In the genomic region with DNA sequence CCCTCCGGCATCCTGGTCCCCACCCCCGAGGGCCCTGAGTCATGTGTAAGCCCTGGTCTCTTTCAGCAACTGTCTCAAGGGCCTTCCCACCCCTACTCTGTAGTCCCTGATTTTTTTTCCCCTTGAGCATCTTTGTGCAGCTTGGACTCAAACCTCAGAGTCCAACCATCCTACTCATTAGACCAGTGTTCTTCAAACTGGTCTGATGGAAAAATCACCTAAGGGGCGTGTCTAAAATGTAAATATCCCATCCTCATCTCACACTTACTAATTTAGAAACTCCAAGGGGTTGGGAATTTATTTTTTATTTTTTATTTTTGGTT, we compare ENCODE assay signal across 8 cellular contexts. TPM values are rescaled to one million over a fixed set of nuclear protein-coding genes. Genes with fewer than 3 reads are reported as not detected.
DNase-seq lines count a peak whose midpoint lies in the region; ATAC-seq, FAIRE-seq and TF ChIP-seq lines count a peak whose summit lies in the region.

No MANE protein-coding gene starts in this region.

- H3K79me2 ChIP-seq in GM23248 (ENCODE audit: insufficient read depth) (peaks cover 60% of the 10 kb centered on the region), HepG2 (ENCODE audit: insufficient read depth, low read length) (peaks cover 13% of the 10 kb centered on the region)

- H3K27ac ChIP-seq in 22Rv1 (peak overlapping the region; percentile 89), GM23248 (peak overlapping the region; percentile 95), HepG2 (ENCODE audit: extremely low read length, insufficient read depth, low read length) (peak overlapping the region; percentile 88), thyroid gland (peak overlapping the region; percentile 55 to 88 (median 60))

- H3K4me2 ChIP-seq in GM23248 (ENCODE audit: unreplicated experiment) (peak overlapping the region; percentile 88), HepG2 (ENCODE audit: low read depth, low read length) (peak overlapping the region; percentile 98)

- H3F3A ChIP-seq in GM23248 (ENCODE audit: insufficient read depth), result peaks cover 39% of the 10 kb centered on the region

- no peaks in the 10 kb centered on the region for H3K9me2 ChIP-seq in GM23248 (ENCODE audit: insufficient read depth)

- no peaks in the 10 kb centered on the region for H3K9me3 Mint-ChIP-seq in activated naive CD4-positive, alpha-beta T cell treated with anti-CD3 and anti-CD28 coated beads, Interleukin-2, amount 50 U/mL, for 72 hours

- TF ChIP-seq POLR2A in HepG2 (IDR thresholded peaks at IDR 0.05; ENCODE audit: insufficient read depth in 1 of 2, low read depth in 2 of 2, low read length in 2 of 2) (no peak), thyroid gland (IDR thresholded peaks at IDR 0.05) (no peak), GM12892 (IDR thresholded peaks at IDR 0.05; ENCODE audit: low read depth, low read length) (no peak)

- H3K4me3 ChIP-seq in GM23248 (peak overlapping the region; percentile 82), HepG2 (replicated peaks in 1 of 3; ENCODE audit: insufficient read depth in 1 of 3, low read depth in 2 of 3, low read length in 3 of 3) (peak overlapping the region; percentile 63 to 96 (median 77)), thyroid gland (replicated peaks in 1 of 3) (peak overlapping the region; percentile 34 to 78 (median 76))

- intact Hi-C loops in HepG2 (cut with micrococcal nuclease; ENCODE audit: unreplicated experiment) (loop anchor here (2.0 kb wide), 1 partner anchor 40 kb away; no protein-coding TSS in a partner anchor), thyroid gland (cut with DNase I) (loop anchor here (10.0 kb wide), 1 partner anchor 54 kb away; a partner anchor contains a TSS)

- H3K9ac ChIP-seq in GM23248 (peak overlapping the region; percentile 90), HepG2 (ENCODE audit: insufficient read depth, low read depth, low read length) (peak overlapping the region; percentile 92)

- FAIRE-seq in HepG2 (lab: Jason Lieb, UNC) (no peak), GM12892 (lab: Jason Lieb, UNC) (no peak)

- BruUV-seq in HepG2 (replicated peaks; lab: Mats Ljungman, UMichigan), result TSS peak; percentile 72

- H3K36me3 ChIP-seq in GM23248 (ENCODE audit: low read depth) (peaks cover 4% of the 10 kb centered on the region; the same call in 1 of the 2 replicates), HepG2 (replicated peaks in 1 of 2; ENCODE audit: control insufficient read depth in 1 of 2, insufficient read depth in 2 of 2, low read length in 2 of 2) (peaks cover 4 to 21% of the 10 kb centered on the region in 2 experiments), thyroid gland (peaks cover 3 to 8% of the 10 kb centered on the region in 2 donors)

- POLR2A ChIA-PET in HepG2 (lab: Yijun Ruan, JAX), result interaction anchor here (1.4 to 4.6 kb wide), 9 partner anchors 16 to 149 kb away, joined by 3 to 16 read pairs (median 9); a partner anchor contains a TSS

- H2AFZ ChIP-seq in GM23248 (peak overlapping the region; percentile 55), HepG2 (ENCODE audit: low read length) (no peak overlapping the region)

- peak overlapping the region; percentile 98 for H3K27ac Mint-ChIP-seq in activated naive CD4-positive, alpha-beta T cell treated with anti-CD3 and anti-CD28 coated beads, Interleukin-2, amount 50 U/mL, for 72 hours

- TF ChIP-seq EP300 in HepG2 (IDR thresholded peaks at IDR 0.05; ENCODE audit: low read depth in 2 of 2, low read length in 2 of 2) (no peak), HepG2 (CRISPR knock-in tag; IDR thresholded peaks at IDR 0.05; ENCODE audit: borderline replicate concordance) (0 out of 2 replicates have a peak, but pooled peaks have one; percentile 6)

- ATAC-seq in activated naive CD4-positive, alpha-beta T cell treated with anti-CD3 and anti-CD28 coated beads, Interleukin-2, amount 50 U/mL, for 72 hours, result no peak
- ATAC-seq in HepG2, result no peak

- TF ChIP-seq RAD21 in HepG2 (CRISPR knock-in tag; IDR thresholded peaks at IDR 0.05), result 0 out of 2 replicates have a peak, but pooled peaks have one; percentile 11

- H3K4me1 ChIP-seq in GM23248 (ENCODE audit: insufficient read depth) (peaks cover 25% of the 10 kb centered on the region), HepG2 (ENCODE audit: insufficient read depth, low read length) (peaks cover 40% of the 10 kb centered on the region), thyroid gland (peaks cover 20 to 23% of the 10 kb centered on the region in 2 donors)

- no peak for DNase-seq in GM23248
- DNase-seq in activated naive CD4-positive, alpha-beta T cell treated with anti-CD3 and anti-CD28 coated beads, Interleukin-2, amount 50 U/mL, for 72 hours (ENCODE audit: low spot score in 2 of 2), result no peak
- DNase-seq in HepG2 (ENCODE audit: low spot score), result no peak
- DNase-seq in thyroid gland, result no peak
- DNase-seq in DMS114 treated with DMSO at 0.1 percent for 48 hours (lab: John Stamatoyannopoulos, UW; ENCODE audit: unreplicated experiment), result no peak
- no peak for DNase-seq in GM12892 (ENCODE audit: insufficient read length)
- no peak for DNase-seq in NK-92 treated with Interleukin-12 subunit alpha and Interleukin-12 subunit beta, amount 100 ng/mL, for 24 hours (lab: John Stamatoyannopoulos, UW)

- H3K9me3 ChIP-seq in GM23248 (ENCODE audit: low read depth) (no peaks in the 10 kb centered on the region), HepG2 (ENCODE audit: low read length) (no peaks in the 10 kb centered on the region), thyroid gland (no peaks in the 10 kb centered on the region)

- TF ChIP-seq CTCF in 22Rv1 (IDR thresholded peaks at IDR 0.05), result no peak
- no peak for TF ChIP-seq CTCF in HepG2 (CRISPR knock-in tag; IDR thresholded peaks at IDR 0.05)
- TF ChIP-seq CTCF in thyroid gland (IDR thresholded peaks at IDR 0.05), result no peak

- no peaks in the 10 kb centered on the region for H3K36me3 Mint-ChIP-seq in activated naive CD4-positive, alpha-beta T cell treated with anti-CD3 and anti-CD28 coated beads, Interleukin-2, amount 50 U/mL, for 72 hours

- WGBS in GM23248 (ENCODE audit: low coverage in 1 of 2, low lambda C conversion rate in 2 of 2, missing lambda C conversion rate in 2 of 2), 2 experiments, result 0 to 1% methylated on average over 3 of the region's 3 CpGs
- under 1% methylated on average over 3 of the region's 3 CpGs for WGBS in HepG2 (ENCODE audit: low lambda C conversion rate)
- 2 to 8% methylated on average over 3 of the region's 3 CpGs for WGBS in thyroid gland, 2 donors

- H4K20me1 ChIP-seq in GM23248 (ENCODE audit: insufficient read depth) (no peaks in the 10 kb centered on the region), HepG2 (ENCODE audit: insufficient read depth, low read length) (no peaks in the 10 kb centered on the region)

- no peaks in the 10 kb centered on the region for H3K27me3 ChIP-seq in GM23248 (replicated peaks; ENCODE audit: insufficient read depth)
- no peaks in the 10 kb centered on the region; a peak in 1 of 5 replicates for H3K27me3 ChIP-seq in HepG2 (ENCODE audit: control insufficient read depth in 1 of 2, insufficient read depth in 2 of 2, low read length in 2 of 2)
- no peaks in the 10 kb centered on the region for H3K27me3 ChIP-seq in thyroid gland

- in situ Hi-C loops in GM23248 (cut with MboI), result no loop called here
- in situ Hi-C loops in HepG2 (cut with HindIII; ENCODE audit: extremely low pct_ligation_motif_present, low pct_unique_long_range_greater_than_20kb), result no loop called here

- CTCF ChIA-PET in HepG2 (lab: Yijun Ruan, JAX; ENCODE audit: low intra/inter-chr PET ratio, low total read pairs), result interaction anchor here (1.3 kb wide), 1 partner anchor 12 kb away, joined by 3 read pairs; no protein-coding TSS in a partner anchor

RNA-seq across cellular contexts. Expression of a gene that starts 0.6 kb away (rescaled TPM):
- 57.4 and 68.5 TPM in 2 replicates for total RNA-seq in GM23248 (2014; rRNA removed; shearing (Covaris generic))
- polyA plus RNA-seq in GM23248 (2016; fragmentation: Nextera tagmentation; extraction: Ambion mirVana) (121 and 128 TPM in 2 replicates), HepG2 (2011; rRNA removed) (75.8 and 76.1 TPM in 2 replicates)
- 10 to 100 TPM; 17.7 to 20.3 TPM for total RNA-seq in activated naive CD4-positive, alpha-beta T cell treated with anti-CD3 and anti-CD28 coated beads, Interleukin-2, amount 50 U/mL, for 72 hours
- total RNA-seq in HepG2 (2016; rRNA removed; fragmentation: Illumina TruSeq; extraction: Trizol) (18.8 and 38.5 TPM in 2 replicates), thyroid gland (100 to 1,000 TPM in 2 of 4 donors, 10 to 100 TPM in 2; 41.4 to 104 (median 80.8) TPM)
- 8.6 and 14.9 TPM in 2 replicates for total RNA-seq in HepG2 (2016; cell fraction: cytosol; rRNA removed; fragmentation: Illumina TruSeq; extraction: Trizol; ENCODE audit: low read depth)
- total RNA-seq in HepG2 (2016; cell fraction: insoluble cytoplasmic fraction; rRNA removed; fragmentation: Illumina TruSeq; extraction: Trizol), result 17.5 and 37.8 TPM in 2 replicates
- 16.0 and 22.0 TPM in 2 replicates for total RNA-seq in HepG2 (2016; cell fraction: membrane; rRNA removed; fragmentation: Illumina TruSeq; extraction: Trizol)
- 40.7 and 44.5 TPM in 2 replicates for total RNA-seq in HepG2 (2016; cell fraction: nucleus; rRNA removed; fragmentation: Illumina TruSeq; extraction: Trizol)
- polyA plus RNA-seq in HepG2 (2011; cell fraction: cytosol; rRNA removed), result 79.2 and 116 TPM in 2 replicates
- polyA plus RNA-seq in HepG2 (2011; cell fraction: nucleus; rRNA removed), result 46.2 and 49.1 TPM in 2 replicates
- 40.3 and 62.7 TPM in 2 replicates for polyA plus RNA-seq in HepG2 (2012)
- polyA plus RNA-seq in HepG2 (2016; cell fraction: cytosol; fragmentation: Illumina TruSeq; extraction: Trizol; ENCODE audit: low read depth), result 24.5 and 33.4 TPM in 2 replicates
- 41.7 and 46.0 TPM in 2 replicates for polyA plus RNA-seq in HepG2 (2016; cell fraction: insoluble cytoplasmic fraction; fragmentation: Illumina TruSeq; extraction: Trizol; ENCODE audit: low read depth)
- 39.8 and 42.2 TPM in 2 replicates for polyA plus RNA-seq in HepG2 (2016; cell fraction: membrane; fragmentation: Illumina TruSeq; extraction: Trizol; ENCODE audit: low read depth)
- 126 and 134 TPM in 2 replicates for polyA plus RNA-seq in HepG2 (2016; cell fraction: nucleus; fragmentation: Illumina TruSeq; extraction: Trizol; ENCODE audit: insufficient read depth, low read depth)
- 232 and 267 TPM in 2 replicates for polyA minus RNA-seq in HepG2 (2011; rRNA and poly(A)+ RNA removed; ENCODE audit: low replicate concordance)
- polyA minus RNA-seq in HepG2 (2011; cell fraction: cytosol; rRNA and poly(A)+ RNA removed), result 41.8 and 52.8 TPM in 2 replicates
- 25.0 and 33.2 TPM in 2 replicates for polyA minus RNA-seq in HepG2 (2011; cell fraction: nucleus; rRNA and poly(A)+ RNA removed)
- polyA plus RNA-seq in GM12892 (2012; ENCODE audit: missing spikeins), result 21.7 TPM

RNA-seq across cellular contexts. Expression of a gene that starts 4.7 kb away (rescaled TPM):
- total RNA-seq in GM23248 (2014; rRNA removed; shearing (Covaris generic)), result 36.1 and 49.4 TPM in 2 replicates
- polyA plus RNA-seq in GM23248 (2016; fragmentation: Nextera tagmentation; extraction: Ambion mirVana) (122 and 125 TPM in 2 replicates), HepG2 (2011; rRNA removed) (43.3 and 55.7 TPM in 2 replicates)
- 10 to 100 TPM; 71.4 to 73.5 TPM for total RNA-seq in activated naive CD4-positive, alpha-beta T cell treated with anti-CD3 and anti-CD28 coated beads, Interleukin-2, amount 50 U/mL, for 72 hours
- total RNA-seq in HepG2 (2016; rRNA removed; fragmentation: Illumina TruSeq; extraction: Trizol) (52.8 and 58.4 TPM in 2 replicates), thyroid gland (10 to 100 TPM; 41.3 to 47.2 (median 43.8) TPM)
- total RNA-seq in HepG2 (2016; cell fraction: cytosol; rRNA removed; fragmentation: Illumina TruSeq; extraction: Trizol; ENCODE audit: low read depth), result 33.1 and 35.6 TPM in 2 replicates
- 54.1 and 58.0 TPM in 2 replicates for total RNA-seq in HepG2 (2016; cell fraction: insoluble cytoplasmic fraction; rRNA removed; fragmentation: Illumina TruSeq; extraction: Trizol)
- total RNA-seq in HepG2 (2016; cell fraction: membrane; rRNA removed; fragmentation: Illumina TruSeq; extraction: Trizol), result 83.5 and 84.1 TPM in 2 replicates
- total RNA-seq in HepG2 (2016; cell fraction: nucleus; rRNA removed; fragmentation: Illumina TruSeq; extraction: Trizol), result 32.8 and 34.5 TPM in 2 replicates
- polyA plus RNA-seq in HepG2 (2011; cell fraction: cytosol; rRNA removed), result 39.5 and 49.1 TPM in 2 replicates
- polyA plus RNA-seq in HepG2 (2011; cell fraction: nucleus; rRNA removed), result 23.0 and 23.8 TPM in 2 replicates
- polyA plus RNA-seq in HepG2 (2012), result 41.3 and 43.4 TPM in 2 replicates
- 42.1 and 49.1 TPM in 2 replicates for polyA plus RNA-seq in HepG2 (2016; cell fraction: cytosol; fragmentation: Illumina TruSeq; extraction: Trizol; ENCODE audit: low read depth)
- polyA plus RNA-seq in HepG2 (2016; cell fraction: insoluble cytoplasmic fraction; fragmentation: Illumina TruSeq; extraction: Trizol; ENCODE audit: low read depth), result 92.1 and 94.1 TPM in 2 replicates
- 93.0 and 95.9 TPM in 2 replicates for polyA plus RNA-seq in HepG2 (2016; cell fraction: membrane; fragmentation: Illumina TruSeq; extraction: Trizol; ENCODE audit: low read depth)
- 65.1 and 74.2 TPM in 2 replicates for polyA plus RNA-seq in HepG2 (2016; cell fraction: nucleus; fragmentation: Illumina TruSeq; extraction: Trizol; ENCODE audit: insufficient read depth, low read depth)
- 62.0 and 88.5 TPM in 2 replicates for polyA minus RNA-seq in HepG2 (2011; rRNA and poly(A)+ RNA removed; ENCODE audit: low replicate concordance)
- polyA minus RNA-seq in HepG2 (2011; cell fraction: cytosol; rRNA and poly(A)+ RNA removed), result 34.6 and 39.9 TPM in 2 replicates
- 40.4 and 42.5 TPM in 2 replicates for polyA minus RNA-seq in HepG2 (2011; cell fraction: nucleus; rRNA and poly(A)+ RNA removed)
- 57.6 TPM for polyA plus RNA-seq in GM12892 (2012; ENCODE audit: missing spikeins)

RNA-seq across cellular contexts. Expression of a gene that starts 52.3 kb away (rescaled TPM):
- 84.4 and 98.7 TPM in 2 replicates for total RNA-seq in GM23248 (2014; rRNA removed; shearing (Covaris generic))
- polyA plus RNA-seq in GM23248 (2016; fragmentation: Nextera tagmentation; extraction: Ambion mirVana), result 28.5 and 32.2 TPM in 2 replicates
- 10 to 100 TPM; 17.3 to 27.8 TPM for total RNA-seq in activated naive CD4-positive, alpha-beta T cell treated with anti-CD3 and anti-CD28 coated beads, Interleukin-2, amount 50 U/mL, for 72 hours
- total RNA-seq in HepG2 (2016; rRNA removed; fragmentation: Illumina TruSeq; extraction: Trizol), result 34.0 and 46.4 TPM in 2 replicates
- total RNA-seq in HepG2 (2016; cell fraction: cytosol; rRNA removed; fragmentation: Illumina TruSeq; extraction: Trizol; ENCODE audit: low read depth), result 9.5 and 10.8 TPM in 2 replicates
- total RNA-seq in HepG2 (2016; cell fraction: insoluble cytoplasmic fraction; rRNA removed; fragmentation: Illumina TruSeq; extraction: Trizol), result 32.6 and 44.0 TPM in 2 replicates
- total RNA-seq in HepG2 (2016; cell fraction: membrane; rRNA removed; fragmentation: Illumina TruSeq; extraction: Trizol), result 18.6 and 21.1 TPM in 2 replicates
- 37.8 and 39.5 TPM in 2 replicates for total RNA-seq in HepG2 (2016; cell fraction: nucleus; rRNA removed; fragmentation: Illumina TruSeq; extraction: Trizol)
- polyA plus RNA-seq in HepG2 (2011; rRNA removed), result 85.4 and 140 TPM in 2 replicates
- polyA plus RNA-seq in HepG2 (2011; cell fraction: cytosol; rRNA removed), result 66.8 and 91.0 TPM in 2 replicates
- 179 and 189 TPM in 2 replicates for polyA plus RNA-seq in HepG2 (2011; cell fraction: nucleus; rRNA removed)
- 88.1 and 102 TPM in 2 replicates for polyA plus RNA-seq in HepG2 (2012)
- 3.3 and 3.4 TPM in 2 replicates for polyA plus RNA-seq in HepG2 (2016; cell fraction: cytosol; fragmentation: Illumina TruSeq; extraction: Trizol; ENCODE audit: low read depth)
- polyA plus RNA-seq in HepG2 (2016; cell fraction: insoluble cytoplasmic fraction; fragmentation: Illumina TruSeq; extraction: Trizol; ENCODE audit: low read depth), result 24.1 and 29.9 TPM in 2 replicates
- 9.7 and 10.3 TPM in 2 replicates for polyA plus RNA-seq in HepG2 (2016; cell fraction: membrane; fragmentation: Illumina TruSeq; extraction: Trizol; ENCODE audit: low read depth)
- 56.7 and 66.5 TPM in 2 replicates for polyA plus RNA-seq in HepG2 (2016; cell fraction: nucleus; fragmentation: Illumina TruSeq; extraction: Trizol; ENCODE audit: insufficient read depth, low read depth)
- polyA minus RNA-seq in HepG2 (2011; rRNA and poly(A)+ RNA removed; ENCODE audit: low replicate concordance), result 59.4 and 315 TPM in 2 replicates
- polyA minus RNA-seq in HepG2 (2011; cell fraction: cytosol; rRNA and poly(A)+ RNA removed), result 82.1 and 94.7 TPM in 2 replicates
- 68.9 and 78.6 TPM in 2 replicates for polyA minus RNA-seq in HepG2 (2011; cell fraction: nucleus; rRNA and poly(A)+ RNA removed)
- 100 to 1,000 TPM in 2 of 4 donors, 10 to 100 TPM in 2; 69.5 to 142 (median 107) TPM for total RNA-seq in thyroid gland
- 8.7 TPM for polyA plus RNA-seq in GM12892 (2012; ENCODE audit: missing spikeins)

RNA-seq across cellular contexts. Expression of a gene that starts 56.4 kb away (rescaled TPM):
- 25.5 and 45.4 TPM in 2 replicates for total RNA-seq in GM23248 (2014; rRNA removed; shearing (Covaris generic))
- polyA plus RNA-seq in GM23248 (2016; fragmentation: Nextera tagmentation; extraction: Ambion mirVana), result 24.4 and 25.0 TPM in 2 replicates
- 10 to 100 TPM; 32.8 to 43.6 TPM for total RNA-seq in activated naive CD4-positive, alpha-beta T cell treated with anti-CD3 and anti-CD28 coated beads, Interleukin-2, amount 50 U/mL, for 72 hours
- total RNA-seq in HepG2 (2016; rRNA removed; fragmentation: Illumina TruSeq; extraction: Trizol), result 50.0 and 72.0 TPM in 2 replicates
- total RNA-seq in HepG2 (2016; cell fraction: cytosol; rRNA removed; fragmentation: Illumina TruSeq; extraction: Trizol; ENCODE audit: low read depth), result 24.7 and 30.5 TPM in 2 replicates
- total RNA-seq in HepG2 (2016; cell fraction: insoluble cytoplasmic fraction; rRNA removed; fragmentation: Illumina TruSeq; extraction: Trizol), result 50.9 and 73.7 TPM in 2 replicates
- total RNA-seq in HepG2 (2016; cell fraction: membrane; rRNA removed; fragmentation: Illumina TruSeq; extraction: Trizol), result 58.1 and 63.3 TPM in 2 replicates
- total RNA-seq in HepG2 (2016; cell fraction: nucleus; rRNA removed; fragmentation: Illumina TruSeq; extraction: Trizol), result 55.2 and 61.0 TPM in 2 replicates
- polyA plus RNA-seq in HepG2 (2011; rRNA removed), result 100 and 107 TPM in 2 replicates
- 128 and 161 TPM in 2 replicates for polyA plus RNA-seq in HepG2 (2011; cell fraction: cytosol; rRNA removed)
- 53.5 and 60.7 TPM in 2 replicates for polyA plus RNA-seq in HepG2 (2011; cell fraction: nucleus; rRNA removed)
- 65.5 and 74.9 TPM in 2 replicates for polyA plus RNA-seq in HepG2 (2012)
- 19.8 and 21.2 TPM in 2 replicates for polyA plus RNA-seq in HepG2 (2016; cell fraction: cytosol; fragmentation: Illumina TruSeq; extraction: Trizol; ENCODE audit: low read depth)
- 35.3 and 36.8 TPM in 2 replicates for polyA plus RNA-seq in HepG2 (2016; cell fraction: insoluble cytoplasmic fraction; fragmentation: Illumina TruSeq; extraction: Trizol; ENCODE audit: low read depth)
- 39.0 and 44.1 TPM in 2 replicates for polyA plus RNA-seq in HepG2 (2016; cell fraction: membrane; fragmentation: Illumina TruSeq; extraction: Trizol; ENCODE audit: low read depth)
- 68.4 and 69.1 TPM in 2 replicates for polyA plus RNA-seq in HepG2 (2016; cell fraction: nucleus; fragmentation: Illumina TruSeq; extraction: Trizol; ENCODE audit: insufficient read depth, low read depth)
- 52.0 and 233 TPM in 2 replicates for polyA minus RNA-seq in HepG2 (2011; rRNA and poly(A)+ RNA removed; ENCODE audit: low replicate concordance)
- polyA minus RNA-seq in HepG2 (2011; cell fraction: cytosol; rRNA and poly(A)+ RNA removed), result 45.2 and 52.9 TPM in 2 replicates
- polyA minus RNA-seq in HepG2 (2011; cell fraction: nucleus; rRNA and poly(A)+ RNA removed), result 37.7 and 38.3 TPM in 2 replicates
- 10 to 100 TPM; 33.6 to 56.9 (median 45.0) TPM for total RNA-seq in thyroid gland
- polyA plus RNA-seq in GM12892 (2012; ENCODE audit: missing spikeins), result 27.7 TPM
